ENCODE assay signal across 18 cellular contexts in the genomic region with DNA sequence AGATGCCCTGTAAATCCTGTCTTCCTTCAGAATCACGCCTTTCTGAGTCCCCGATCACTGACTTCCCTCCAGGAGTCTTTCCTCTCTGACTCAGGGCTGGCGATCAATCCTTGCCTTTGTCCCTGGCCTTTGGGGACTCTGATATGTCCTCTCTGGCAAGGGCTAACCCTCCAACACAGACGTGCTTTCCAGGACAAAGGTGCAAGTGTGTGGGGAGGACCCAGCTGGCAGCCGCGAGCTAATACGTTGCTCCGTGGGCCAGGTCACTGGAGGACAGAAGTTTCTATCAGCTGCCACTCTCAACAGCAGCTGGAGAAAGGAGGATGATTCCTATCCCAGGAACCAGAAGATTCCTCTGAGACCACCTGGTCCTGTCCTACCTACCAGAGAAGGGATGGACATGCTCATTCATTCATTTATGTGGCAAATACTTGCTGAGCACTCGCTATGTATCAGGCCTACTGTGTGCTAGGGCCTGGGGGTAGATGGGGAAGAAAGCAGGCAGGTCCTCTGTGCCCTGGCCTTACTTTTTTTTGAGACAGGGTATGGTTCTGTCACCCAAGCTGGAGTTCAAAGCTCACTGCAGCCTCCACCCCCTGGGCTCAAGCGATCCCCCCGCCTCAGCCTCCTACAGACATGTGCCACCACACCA.
"Had no signal": no experiment of that assay in that cellular context is flagged by ENCODE, and none has a peak within 500 bp of the region (broad histone marks: within the 10 kb centered on the region; RNA-seq: fewer than 3 reads in every experiment).

No MANE protein-coding gene starts in this region.

- H3K36me3 Mint-ChIP-seq: naive B cell had no signal

- H3K9me3 Mint-ChIP-seq: activated B cell treated with CpG ODN at 0.5 μM for 24 hours; activated CD4-positive, alpha-beta T cell treated with anti-CD3 and anti-CD28 coated beads, Interleukin-2, amount 10 ng/mL, durations not matched to agents 24 days and 14 days; activated naive CD8-positive, alpha-beta T cell treated with anti-CD3 and anti-CD28 coated beads, Interleukin-2, amount 50 U/mL, for 24 hours; activated T-helper 1 cell treated with anti-CD3 and anti-CD28 coated beads, Interleukin-12 subunit alpha, Interleukin-12 subunit beta, Interleukin-2, Interleukin-4 antibody, amounts not matched to agents 30 ng/mL and 10 ng/mL and 1 ng/mL, durations not matched to agents 14 hours and 24 hours and 36 hours; naive B cell had no signal

- H3K4me3 ChIP-seq: dorsolateral prefrontal cortex, esophagus squamous epithelium, left lung, sigmoid colon, upper lobe of right lung had no signal

- H3K9me3 ChIP-seq: esophagus squamous epithelium, left lung, sigmoid colon, upper lobe of right lung had no signal

- H3K27me3 ChIP-seq: dorsolateral prefrontal cortex, esophagus squamous epithelium, left lung, sigmoid colon, upper lobe of right lung had no signal

- DNase-seq: activated B cell treated with CpG ODN at 0.5 μM for 24 hours; activated CD4-positive, alpha-beta T cell treated with anti-CD3 and anti-CD28 coated beads, Interleukin-2, amount 10 ng/mL, durations not matched to agents 24 days and 14 days; activated naive CD4-positive, alpha-beta T cell treated with Interleukin-2 at 50 U/mL for 16 hours; activated naive CD8-positive, alpha-beta T cell treated with anti-CD3 and anti-CD28 coated beads, Interleukin-2, amount 50 U/mL, for 24 hours; dorsolateral prefrontal cortex; esophagus squamous epithelium; foreskin fibroblast; head of caudate nucleus; midbrain; naive B cell; nucleus accumbens; sigmoid colon; stimulated activated CD4-positive, alpha-beta T cell treated with anti-CD3 and anti-CD28 coated beads, Interleukin-2, amount 100 ng/mL, for 48 hours; stimulated activated naive CD4-positive, alpha-beta T cell treated with Interleukin-2 at 50 U/mL for 16 hours; upper lobe of right lung had no signal

- H3K36me3 ChIP-seq: esophagus squamous epithelium, left lung, sigmoid colon, upper lobe of right lung had no signal

- H3K4me1 ChIP-seq: sigmoid colon had no signal

- H3K27ac Mint-ChIP-seq: activated B cell treated with CpG ODN at 0.5 μM for 24 hours; activated CD4-positive, alpha-beta T cell treated with anti-CD3 and anti-CD28 coated beads, Interleukin-2, amount 10 ng/mL, durations not matched to agents 24 days and 14 days; activated naive CD8-positive, alpha-beta T cell treated with anti-CD3 and anti-CD28 coated beads, Interleukin-2, amount 50 U/mL, for 24 hours; activated T-helper 1 cell treated with anti-CD3 and anti-CD28 coated beads, Interleukin-12 subunit alpha, Interleukin-12 subunit beta, Interleukin-2, Interleukin-4 antibody, amounts not matched to agents 30 ng/mL and 10 ng/mL and 1 ng/mL, durations not matched to agents 14 hours and 24 hours and 36 hours; progenitor cell of endocrine pancreas had no signal

- H3K27ac ChIP-seq: dorsolateral prefrontal cortex, esophagus squamous epithelium, left lung, sigmoid colon, upper lobe of right lung had no signal

- H3K27me3 Mint-ChIP-seq: activated B cell treated with CpG ODN at 0.5 μM for 24 hours, naive B cell had no signal

- H3K4me3 Mint-ChIP-seq: activated B cell treated with CpG ODN at 0.5 μM for 24 hours; activated CD4-positive, alpha-beta T cell treated with anti-CD3 and anti-CD28 coated beads, Interleukin-2, amount 10 ng/mL, durations not matched to agents 24 days and 14 days; activated naive CD8-positive, alpha-beta T cell treated with anti-CD3 and anti-CD28 coated beads, Interleukin-2, amount 50 U/mL, for 24 hours; activated T-helper 1 cell treated with anti-CD3 and anti-CD28 coated beads, Interleukin-12 subunit alpha, Interleukin-12 subunit beta, Interleukin-2, Interleukin-4 antibody, amounts not matched to agents 30 ng/mL and 10 ng/mL and 1 ng/mL, durations not matched to agents 14 hours and 24 hours and 36 hours; naive B cell had no signal
